In the genomic region with DNA sequence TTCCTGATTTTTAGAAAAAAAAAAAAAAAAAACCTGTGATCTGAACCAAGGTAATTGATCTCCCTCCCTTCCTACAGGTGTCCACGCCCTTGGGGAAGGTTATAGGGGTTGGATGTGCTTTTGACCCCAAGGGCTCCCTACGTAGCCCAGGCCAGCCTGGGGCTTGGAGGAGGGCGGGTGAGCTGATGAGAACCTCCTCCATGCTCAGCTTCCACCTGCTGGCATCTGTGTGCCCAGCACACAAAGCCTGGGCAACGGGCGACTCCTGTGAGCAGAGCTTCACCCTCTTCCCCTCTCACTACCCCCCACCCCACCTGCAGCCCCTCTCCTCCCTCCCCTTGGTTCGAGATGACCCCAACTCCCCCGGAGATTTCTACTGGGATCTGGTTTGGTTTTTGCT, we compare ENCODE assay signal across 20 cellular contexts. TPM values are rescaled to one million over a fixed set of nuclear protein-coding genes. Genes with fewer than 3 reads are reported as not detected.
DNase-seq lines count a peak whose midpoint lies in the region; ATAC-seq and TF ChIP-seq lines count a peak whose summit lies in the region.
"Had no signal": no experiment of that assay in that cellular context is flagged by ENCODE, and none has a peak within 500 bp of the region (broad histone marks: within the 10 kb centered on the region; RNA-seq: fewer than 3 reads in every experiment).

No MANE protein-coding gene starts in this region.

- H3K4me3 Mint-ChIP-seq in IgD-negative memory B cell = peak overlapping the region in 2 of 4 donors; percentile 43 to 52
- peak overlapping the region in 5 of 8 donors; percentile 27 to 77 (median 35) for H3K4me3 Mint-ChIP-seq in naive B cell
- no peak overlapping the region for H3K4me3 Mint-ChIP-seq in stimulated activated memory B cell treated with anti-CD40 and anti-IgM and Interleukin-4, amounts not matched to agents 10 μg/mL and 1 μg/mL and 100 μg/mL, for 72 hours

- H3K27me3 ChIP-seq in RWPE2 (ENCODE audit: insufficient read depth, poor library complexity, severe bottlenecking) (peaks cover 10% of the 10 kb centered on the region), SK-N-SH (ENCODE audit: insufficient read depth) (no peaks in the 10 kb centered on the region)
- H3K27me3 ChIP-seq: MG63 had no signal

- H3K9me3 Mint-ChIP-seq in IgD-negative memory B cell (no peaks in the 10 kb centered on the region), naive B cell (no peaks in the 10 kb centered on the region)
- peaks cover 5% of the 10 kb centered on the region for H3K9me3 Mint-ChIP-seq in stimulated activated memory B cell treated with anti-CD40 and anti-IgM and Interleukin-4, amounts not matched to agents 10 μg/mL and 1 μg/mL and 100 μg/mL, for 72 hours

- H4K20me1 ChIP-seq in SK-N-SH (ENCODE audit: insufficient read depth) = no peaks in the 10 kb centered on the region

- TF ChIP-seq EP300 in SK-N-SH (IDR thresholded peaks at IDR 0.05; ENCODE audit: borderline replicate concordance in 1 of 2, low read depth in 1 of 2, low read length in 1 of 2) = no peak

- H3K9me2 ChIP-seq in SK-N-SH = no peaks in the 10 kb centered on the region

- no peak for TF ChIP-seq CTCF in RWPE2 (IDR thresholded peaks at IDR 0.05; ENCODE audit: poor library complexity, severe bottlenecking)
- no peak for TF ChIP-seq CTCF in SK-N-SH (IDR thresholded peaks at IDR 0.05)

- no peaks in the 10 kb centered on the region for H3F3A ChIP-seq in SK-N-SH (replicated peaks; ENCODE audit: insufficient read depth)

- H3K4me3 ChIP-seq in RWPE2 (ENCODE audit: severe bottlenecking) (no peak overlapping the region), SK-N-SH (ENCODE audit: low read depth in 2 of 2, low read length in 1 of 2) (no peak overlapping the region)
- H3K4me3 ChIP-seq: MG63 had no signal

- no peaks in the 10 kb centered on the region for H3K79me2 ChIP-seq in SK-N-SH (ENCODE audit: insufficient read depth)

- TF ChIP-seq RAD21 in SK-N-SH (IDR thresholded peaks at IDR 0.05; ENCODE audit: low read length) = no peak

- no peak overlapping the region for H3K27ac ChIP-seq in RWPE2 (ENCODE audit: poor library complexity, severe bottlenecking)
- H3K27ac ChIP-seq in SK-N-SH (ENCODE audit: low read depth in 2 of 2, low read length in 1 of 2) = no peak overlapping the region

- H3K9ac ChIP-seq in SK-N-SH = no peak overlapping the region

- 62% methylated on average over 7 of the region's 7 CpGs for WGBS in SK-N-SH (ENCODE audit: low lambda C conversion rate)

- H3K4me1 ChIP-seq in RWPE2 (ENCODE audit: insufficient read depth, poor library complexity, severe bottlenecking) (peaks cover 4% of the 10 kb centered on the region), SK-N-SH (ENCODE audit: control insufficient read depth in 1 of 2, insufficient read depth in 2 of 2, low read depth in 1 of 2, low read length in 1 of 2) (no peaks in the 10 kb centered on the region; a peak in 1 of 4 replicates)

- peaks cover 3% of the 10 kb centered on the region for H3K9me3 ChIP-seq in RWPE2 (ENCODE audit: severe bottlenecking)
- H3K9me3 ChIP-seq in SK-N-SH = no peaks in the 10 kb centered on the region
- H3K9me3 ChIP-seq: MG63 had no signal

- no peaks in the 10 kb centered on the region for H3K36me3 ChIP-seq in RWPE2 (ENCODE audit: low read depth)
- H3K36me3 ChIP-seq in SK-N-SH (replicated peaks in 1 of 2; ENCODE audit: control insufficient read depth in 1 of 2, insufficient read depth in 2 of 2, low read length in 1 of 2) = no peaks in the 10 kb centered on the region
- H3K36me3 ChIP-seq: MG63 had no signal

- H3K27me3 Mint-ChIP-seq in IgD-negative memory B cell (peaks cover 2% of the 10 kb centered on the region), naive B cell (no peaks in the 10 kb centered on the region)
- no peaks in the 10 kb centered on the region for H3K27me3 Mint-ChIP-seq in stimulated activated memory B cell treated with anti-CD40 and anti-IgM and Interleukin-4, amounts not matched to agents 10 μg/mL and 1 μg/mL and 100 μg/mL, for 72 hours

- no peak for ATAC-seq in RWPE2 (ENCODE audit: low read depth)
- ATAC-seq in naive B cell (ENCODE audit: low read depth in 2 of 2) = no peak
- ATAC-seq in stimulated activated memory B cell treated with anti-CD40 and anti-IgM and Interleukin-4, amounts not matched to agents 10 μg/mL and 1 μg/mL and 100 μg/mL, for 72 hours = no peak

- CTCF ChIA-PET in SK-N-SH (lab: Yijun Ruan, JAX) = interaction anchor here (1.7 to 1.8 kb wide), 2 partner anchors 13 to 45 kb away, joined by 4 to 5 read pairs; no protein-coding TSS in a partner anchor

- H3K4me1 Mint-ChIP-seq in IgD-negative memory B cell = peaks cover 32 to 44% (median 34%) of the 10 kb centered on the region in 3 donors
- peaks cover 37 to 70% (median 66%) of the 10 kb centered on the region in 3 donors for H3K4me1 Mint-ChIP-seq in naive B cell
- H3K4me1 Mint-ChIP-seq in stimulated activated memory B cell treated with anti-CD40 and anti-IgM and Interleukin-4, amounts not matched to agents 10 μg/mL and 1 μg/mL and 100 μg/mL, for 72 hours = peaks cover 65% of the 10 kb centered on the region

- H3K4me2 ChIP-seq in SK-N-SH = no peak overlapping the region

- DNase-seq in RWPE2 (ENCODE audit: low spot score) = peak; percentile 44
- no peak for DNase-seq in naive B cell
- no peak for DNase-seq in iPS-NIHi11 (ENCODE audit: low spot score)
- no peak for DNase-seq in LoVo (ENCODE audit: low spot score)
- DNase-seq in SK-N-SH = no peak
- DNase-seq: ACHN; GOT3; IMR-90; Karpas-422; MG63; NCI-H1092; NCI-H1436 treated with DMSO at 0.1 percent for 48 hours; NCI-H2029; NCI-H526 treated with DMSO at 0.1 percent for 48 hours; NK-92 treated with Interleukin-12 subunit alpha and Interleukin-12 subunit beta, amount 100 ng/mL, for 24 hours; OCI-M1; SIG-M5 had no signal

- POLR2A ChIA-PET in SK-N-SH (lab: Yijun Ruan, JAX) = no interaction called here

- H2AFZ ChIP-seq in SK-N-SH (ENCODE audit: low read depth) = no peak overlapping the region

- H3K27ac Mint-ChIP-seq in IgD-negative memory B cell (peak overlapping the region in 2 of 3 donors; percentile 95 to 100), naive B cell (peak overlapping the region in 4 of 6 donors; percentile 39 to 96 (median 70))
- peak overlapping the region; percentile 88 for H3K27ac Mint-ChIP-seq in stimulated activated memory B cell treated with anti-CD40 and anti-IgM and Interleukin-4, amounts not matched to agents 10 μg/mL and 1 μg/mL and 100 μg/mL, for 72 hours

- H3K36me3 Mint-ChIP-seq in IgD-negative memory B cell = no peaks in the 10 kb centered on the region
- no peaks in the 10 kb centered on the region for H3K36me3 Mint-ChIP-seq in naive B cell
- H3K36me3 Mint-ChIP-seq in stimulated activated memory B cell treated with anti-CD40 and anti-IgM and Interleukin-4, amounts not matched to agents 10 μg/mL and 1 μg/mL and 100 μg/mL, for 72 hours = peaks cover 7% of the 10 kb centered on the region
- H3K36me3 Mint-ChIP-seq: CD14-positive monocyte had no signal

TF ChIP-seq in SK-N-SH, 30 proteins besides CTCF, POLR2A, EP300 and RAD21:
- TF ChIP-seq NRF1 (IDR thresholded peaks at IDR 0.05; ENCODE audit: low read depth, low read length) (no peak), MXI1 (IDR thresholded peaks at IDR 0.05; ENCODE audit: low read depth, low read length) (no peak), FOSL2 (IDR thresholded peaks at IDR 0.05; ENCODE audit: borderline replicate concordance, low read depth) (no peak), RXRA (IDR thresholded peaks at IDR 0.05; ENCODE audit: borderline replicate concordance, low read depth) (no peak), YY1 (IDR thresholded peaks at IDR 0.05; ENCODE audit: low read depth) (no peak), TEAD4 (IDR thresholded peaks at IDR 0.05; ENCODE audit: borderline replicate concordance, insufficient read depth) (no peak), TCF12 (IDR thresholded peaks at IDR 0.05) (no peak), EZH2phosphoT487 (IDR thresholded peaks at IDR 0.05; ENCODE audit: borderline replicate concordance, low read depth) (no peak), NFIC (IDR thresholded peaks at IDR 0.05; ENCODE audit: borderline replicate concordance) (no peak)
- TF ChIP-seq, protein P1, sequence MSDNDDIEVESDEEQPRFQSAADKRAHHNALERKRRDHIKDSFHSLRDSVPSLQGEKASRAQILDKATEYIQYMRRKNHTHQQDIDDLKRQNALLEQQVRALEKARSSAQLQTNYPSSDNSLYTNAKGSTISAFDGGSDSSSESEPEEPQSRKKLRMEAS (IDR thresholded peaks at IDR 0.05; ENCODE audit: low read depth) = no peak
- TF ChIP-seq, protein P2, sequence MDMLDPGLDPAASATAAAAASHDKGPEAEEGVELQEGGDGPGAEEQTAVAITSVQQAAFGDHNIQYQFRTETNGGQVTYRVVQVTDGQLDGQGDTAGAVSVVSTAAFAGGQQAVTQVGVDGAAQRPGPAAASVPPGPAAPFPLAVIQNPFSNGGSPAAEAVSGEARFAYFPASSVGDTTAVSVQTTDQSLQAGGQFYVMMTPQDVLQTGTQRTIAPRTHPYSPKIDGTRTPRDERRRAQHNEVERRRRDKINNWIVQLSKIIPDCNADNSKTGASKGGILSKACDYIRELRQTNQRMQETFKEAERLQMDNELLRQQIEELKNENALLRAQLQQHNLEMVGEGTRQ (IDR thresholded peaks at IDR 0.05; ENCODE audit: borderline replicate concordance, low read depth, low read length) = no peak

RNA-seq across cellular contexts. Expression of a gene that starts 25.3 kb away (rescaled TPM):
- polyA plus RNA-seq in IgD-negative memory B cell (10.8 TPM), naive B cell (ENCODE audit: low read depth in 6 of 6) (10 to 100 TPM in 1 of 6 donors, 1 to 10 TPM in 5; 2.8 to 10.2 (median 5.5) TPM), SK-N-SH (2012; rRNA removed) (20.1 and 32.5 TPM in 2 replicates)
- polyA plus RNA-seq in SK-N-SH (2012; cell fraction: cytosol; rRNA removed) = 15.4 and 20.2 TPM in 2 replicates
- polyA plus RNA-seq in SK-N-SH (2012; cell fraction: nucleus; rRNA removed) = 97.9 and 115 TPM in 2 replicates

RNA-seq across cellular contexts. Expression of a gene that starts 59.5 kb away (rescaled TPM):
- polyA plus RNA-seq in IgD-negative memory B cell = not detected
- polyA plus RNA-seq in naive B cell (ENCODE audit: low read depth in 6 of 6) = not detected
- polyA plus RNA-seq in SK-N-SH (2012; rRNA removed) = 1.1 and 1.7 TPM in 2 replicates
- 1.5 and 1.8 TPM in 2 replicates for polyA plus RNA-seq in SK-N-SH (2012; cell fraction: cytosol; rRNA removed)
- 1.7 and 2.9 TPM in 2 replicates for polyA plus RNA-seq in SK-N-SH (2012; cell fraction: nucleus; rRNA removed)
- polyA plus RNA-seq: CD14-positive monocyte, IMR-90 had no signal

RNA-seq across cellular contexts. Expression of a gene that starts 59.9 kb away (rescaled TPM):
- polyA plus RNA-seq in IgD-negative memory B cell (not detected), naive B cell (ENCODE audit: low read depth in 6 of 6) (under 1 TPM in 2 of 6 donors, not detected in 4; 0.17 to 0.29 TPM), SK-N-SH (2012; rRNA removed) (11.8 and 14.3 TPM in 2 replicates)
- polyA plus RNA-seq in SK-N-SH (2012; cell fraction: cytosol; rRNA removed) = 11.0 and 11.2 TPM in 2 replicates
- 44.6 and 48.8 TPM in 2 replicates for polyA plus RNA-seq in SK-N-SH (2012; cell fraction: nucleus; rRNA removed)

Comparison
In these comparisons a context has a peak if more than half of its experiments do, and no peak if none do; other contexts are left out.
1. RNA of a gene that starts 59.9 kb away (polyA plus RNA-seq): 11.0 to 48.8 TPM in SK-N-SH; 0.17 to 0.29 TPM in naive B cell and not detected in IgD-negative memory B cell (single experiment); every median in the first group is over 4 times any median in the second.
2. Peak in every context shown above with its lines, with median percentiles within 50 percentile points of each other: H3K27ac Mint-ChIP-seq.